11 cellular contexts compared by ENCODE assay signal in the genomic region with DNA sequence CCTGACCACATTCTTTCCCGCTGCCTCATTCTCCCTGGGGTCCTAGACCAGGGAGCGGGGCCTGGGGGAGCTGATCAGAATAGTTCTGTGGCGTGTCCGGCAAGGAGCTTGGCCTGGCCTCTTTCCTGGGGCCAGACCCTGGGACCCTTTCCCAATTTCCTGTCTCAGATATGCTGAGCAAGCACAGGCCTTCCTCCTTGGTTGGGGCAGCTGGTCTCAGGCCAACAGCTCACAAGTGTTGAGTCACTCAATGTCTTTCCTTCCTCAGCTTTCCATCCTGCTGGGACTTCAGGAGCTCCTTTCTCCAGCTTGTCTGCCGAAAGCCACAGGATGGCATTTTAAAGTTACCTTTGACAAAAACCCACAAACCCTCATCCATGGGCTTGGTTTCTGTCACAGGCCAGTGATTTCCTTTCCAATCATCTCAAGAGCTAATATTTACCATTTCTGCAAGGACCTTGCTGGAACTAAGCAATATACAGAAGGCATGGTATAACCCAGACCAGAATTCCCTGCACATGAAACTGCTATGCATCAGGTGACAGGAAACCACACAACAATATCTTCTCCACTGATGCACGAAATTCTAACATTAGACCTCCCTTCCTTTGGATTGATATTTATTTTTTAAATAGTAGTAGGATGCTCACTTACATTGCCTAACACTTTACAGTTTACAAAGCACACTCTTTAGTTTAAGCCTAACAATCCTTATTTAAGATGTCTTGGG. TPM values are rescaled to one million over a fixed set of nuclear protein-coding genes. Genes with fewer than 3 reads are reported as not detected.
DNase-seq lines count a peak whose midpoint lies in the region; ATAC-seq and TF ChIP-seq lines count a peak whose summit lies in the region.
"Had no signal": no experiment of that assay in that cellular context is flagged by ENCODE, and none has a peak within 500 bp of the region (broad histone marks: within the 10 kb centered on the region; RNA-seq: fewer than 3 reads in every experiment).

No MANE protein-coding gene starts in this region.

- no peak overlapping the region for H3K27ac Mint-ChIP-seq in activated T-helper 17 cell treated with anti-CD3 and anti-CD28 coated beads, Interleukin-2, amount 50 U/mL, for 72 hours
- H3K27ac Mint-ChIP-seq: effector memory CD8-positive, alpha-beta T cell had no signal

- peak; percentile 46 for ATAC-seq in left ventricle myocardium superior
- ATAC-seq in activated T-helper 17 cell treated with anti-CD3 and anti-CD28 coated beads, Interleukin-2, amount 50 U/mL, for 72 hours (replicated peaks): no peak
- no peak for ATAC-seq in stimulated activated naive CD8-positive, alpha-beta T cell treated with anti-CD3 and anti-CD28 coated beads, Interleukin-15, Interleukin-2, amounts not matched to agents 100 U/mL and 50 U/mL, for 24 hours
- no peak for ATAC-seq in GM18867 (IDR thresholded peaks at IDR 0.05; ENCODE audit: unreplicated experiment)
- ATAC-seq: effector memory CD8-positive, alpha-beta T cell had no signal

- no peaks in the 10 kb centered on the region for H3K27me3 ChIP-seq in ascending aorta
- no peaks in the 10 kb centered on the region for H3K27me3 ChIP-seq in spleen (replicated peaks in 1 of 7)

- intact Hi-C loops in ascending aorta (cut with DNase I) (loop anchor here (5.0 to 10.0 kb wide), 2 partner anchors 304 to 503 kb away; a partner anchor contains a TSS), left ventricle myocardium superior (cut with micrococcal nuclease) (loop anchor here (5.0 kb wide), 1 partner anchor 41 kb away; no protein-coding TSS in a partner anchor), spleen (cut with DNase I; ENCODE audit: low total_unique reads) (no loop called here)

- H3K4me1 Mint-ChIP-seq in activated T-helper 17 cell treated with anti-CD3 and anti-CD28 coated beads, Interleukin-2, amount 50 U/mL, for 72 hours: peaks cover 4% of the 10 kb centered on the region

- TF ChIP-seq POLR2A in spleen (IDR thresholded peaks at IDR 0.05): no peak

- WGBS in spleen, 5 donors: 33 to 59% (median 46%) methylated on average over 6 of the region's 6 CpGs

- H3K9me3 ChIP-seq in ascending aorta: no peaks in the 10 kb centered on the region
- H3K9me3 ChIP-seq in spleen: peaks cover 0 to 5% (median under 1%) of the 10 kb centered on the region in 8 donors

- H3K9me3 Mint-ChIP-seq in activated T-helper 17 cell treated with anti-CD3 and anti-CD28 coated beads, Interleukin-2, amount 50 U/mL, for 72 hours: peaks cover 3% of the 10 kb centered on the region

- H3K4me3 ChIP-seq in ascending aorta (no peak overlapping the region), spleen (no peak overlapping the region)

- H3K36me3 ChIP-seq in ascending aorta: no peaks in the 10 kb centered on the region
- no peaks in the 10 kb centered on the region for H3K36me3 ChIP-seq in spleen

- H3K36me3 Mint-ChIP-seq in activated T-helper 17 cell treated with anti-CD3 and anti-CD28 coated beads, Interleukin-2, amount 50 U/mL, for 72 hours (ENCODE audit: low read depth): no peaks in the 10 kb centered on the region

- H3K4me1 ChIP-seq in ascending aorta (peaks cover 5 to 32% of the 10 kb centered on the region in 2 donors), spleen (peaks cover 0 to 48% (median 17%) of the 10 kb centered on the region in 6 donors)

- peak overlapping the region; percentile 70 to 72 for H3K27ac ChIP-seq in ascending aorta
- H3K27ac ChIP-seq in spleen: peak overlapping the region in 6 of 8 donors; percentile 8 to 83 (median 54)

- TF ChIP-seq CTCF in ascending aorta (IDR thresholded peaks at IDR 0.05) (no peak), spleen (IDR thresholded peaks at IDR 0.05 in 8 of 11, conservative IDR thresholded peaks at IDR 0.05 in 3 of 11) (no peak)

- H3K4me3 Mint-ChIP-seq in activated T-helper 17 cell treated with anti-CD3 and anti-CD28 coated beads, Interleukin-2, amount 50 U/mL, for 72 hours: no peak overlapping the region
- H3K4me3 Mint-ChIP-seq: effector memory CD8-positive, alpha-beta T cell had no signal

- peak; percentile 62 for DNase-seq in H4 (ENCODE audit: low spot score)
- DNase-seq in ascending aorta (ENCODE audit: low spot score in 2 of 2): peak in 1 of 2 donors; percentile 74
- peak; percentile 67 for DNase-seq in left ventricle myocardium superior
- no peak for DNase-seq in spleen
- DNase-seq in activated CD4-positive, CD25-positive, alpha-beta regulatory T cell (lab: John Stamatoyannopoulos, UW): no peak
- DNase-seq in stimulated activated naive CD8-positive, alpha-beta T cell treated with anti-CD3 and anti-CD28 coated beads, Interleukin-15, Interleukin-2, amounts not matched to agents 100 U/mL and 50 U/mL, for 24 hours: no peak
- DNase-seq: effector memory CD8-positive, alpha-beta T cell; NCI-H2107; stimulated activated naive CD4-positive, alpha-beta T cell had no signal

- H3K27me3 Mint-ChIP-seq in activated T-helper 17 cell treated with anti-CD3 and anti-CD28 coated beads, Interleukin-2, amount 50 U/mL, for 72 hours: no peaks in the 10 kb centered on the region
- H3K27me3 Mint-ChIP-seq: effector memory CD8-positive, alpha-beta T cell had no signal

RNA-seq across cellular contexts. Expression of a gene that starts 19.5 kb away (rescaled TPM):
- total RNA-seq in H4 (2014; rRNA removed; shearing (Covaris generic)): 0.52 and 1.1 TPM in 2 replicates
- total RNA-seq in ascending aorta (78.9 TPM), left ventricle myocardium superior (15.0 TPM), spleen (10 to 100 TPM in 1 of 7 donors, 1 to 10 TPM in 4, under 1 TPM in 2; 0.37 to 10.8 (median 2.5) TPM)
- 1 to 10 TPM in 2 of 3 donors, under 1 TPM in 1; 0.43 to 2.4 (median 1.9) TPM for polyA plus RNA-seq in spleen
- not detected for total RNA-seq in activated T-helper 17 cell treated with anti-CD3 and anti-CD28 coated beads, Interleukin-2, amount 50 U/mL, for 72 hours

Comparison
In these comparisons a context has a peak if more than half of its experiments do, and no peak if none do; other contexts are left out.
1. DNase-seq: peak in H4 (single experiment) and left ventricle myocardium superior (single experiment); none in spleen (single experiment), activated CD4-positive, CD25-positive, alpha-beta regulatory T cell (0 of 4) and stimulated activated naive CD8-positive, alpha-beta T cell treated with anti-CD3 and anti-CD28 coated beads, Interleukin-15, Interleukin-2, amounts not matched to agents 100 U/mL and 50 U/mL, for 24 hours (single experiment).